7 cellular contexts compared by ENCODE assay signal in genomic region chr2:120552800-120553471, GRCh38.
A peak's percentile ranks its signal among the peaks of the same experiment; 100 is the strongest.
DNase-seq lines count a peak whose midpoint lies in the region; ATAC-seq, FAIRE-seq and TF ChIP-seq lines count a peak whose summit lies in the region.

No MANE protein-coding gene starts in this region.

- ATAC-seq in heart right ventricle = peak; percentile 92 to 97 (median 96)
- peak; percentile 89 to 97 (median 94) for ATAC-seq in psoas muscle
- ATAC-seq in T-helper 17 cell = no peak

- no peaks in the 10 kb centered on the region for H3K9me2 ChIP-seq in MM.1S (replicated peaks; ENCODE audit: insufficient read depth, low read length)

- H3K4me1 Mint-ChIP-seq in activated T-helper 1 cell treated with anti-CD3 and anti-CD28 coated beads, Interleukin-12 subunit alpha, Interleukin-12 subunit beta, Interleukin-2, Interleukin-4 antibody, amounts not matched to agents 30 ng/mL and 10 ng/mL and 1 ng/mL, durations not matched to agents 14 hours and 24 hours and 36 hours (ENCODE audit: low read depth) = peaks cover 5% of the 10 kb centered on the region
- H3K4me1 Mint-ChIP-seq in T-helper 17 cell = peaks cover 2% of the 10 kb centered on the region

- H3K36me3 Mint-ChIP-seq in activated T-helper 1 cell treated with anti-CD3 and anti-CD28 coated beads, Interleukin-12 subunit alpha, Interleukin-12 subunit beta, Interleukin-2, Interleukin-4 antibody, amounts not matched to agents 30 ng/mL and 10 ng/mL and 1 ng/mL, durations not matched to agents 14 hours and 24 hours and 36 hours (ENCODE audit: low read depth) = no peaks in the 10 kb centered on the region
- peaks cover 3% of the 10 kb centered on the region for H3K36me3 Mint-ChIP-seq in T-helper 17 cell (ENCODE audit: low read depth)

- no peaks in the 10 kb centered on the region for H3K79me2 ChIP-seq in MM.1S (ENCODE audit: low read length)

- H3K4me3 ChIP-seq in MM.1S (ENCODE audit: low read length) = no peak overlapping the region
- peak overlapping the region in 2 of 10 donors; percentile 2 to 16 for H3K4me3 ChIP-seq in heart right ventricle
- H3K4me3 ChIP-seq in psoas muscle = no peak overlapping the region

- no peak overlapping the region for H3K27ac ChIP-seq in MM.1S (ENCODE audit: low read length)
- H3K27ac ChIP-seq in heart right ventricle = peak overlapping the region in 9 of 10 donors; percentile 36 to 84 (median 64)
- peak overlapping the region; percentile 10 for H3K27ac ChIP-seq in psoas muscle

- H3K9me3 ChIP-seq in MM.1S (replicated peaks; ENCODE audit: insufficient read depth, low read length) = no peaks in the 10 kb centered on the region
- no peaks in the 10 kb centered on the region for H3K9me3 ChIP-seq in heart right ventricle
- no peaks in the 10 kb centered on the region for H3K9me3 ChIP-seq in psoas muscle
- H3K9me3 ChIP-seq in T-helper 17 cell (ENCODE audit: control insufficient read depth, low read length, poor library complexity, severe bottlenecking) = no peaks in the 10 kb centered on the region

- intact Hi-C loops in activated T-helper 1 cell treated with anti-CD3 and anti-CD28 coated beads, Interleukin-12 subunit alpha, Interleukin-12 subunit beta, Interleukin-2, Interleukin-4 antibody, amounts not matched to agents 30 ng/mL and 10 ng/mL and 1 ng/mL, durations not matched to agents 14 hours and 24 hours and 36 hours (cut with micrococcal nuclease) = no loop called here
- intact Hi-C loops in heart right ventricle (cut with DNase I) = loop anchor here in 8 of 10 donors (1.0 to 10.0 kb wide), 10 partner anchors 36 to 211 kb away; partner anchors contain the start of gene INHBB (in 3 of the 8)
- intact Hi-C loops in psoas muscle (cut with DNase I) = loop anchor here (2.0 to 10.0 kb wide), 5 partner anchors 51 to 211 kb away; no protein-coding TSS in a partner anchor

- H3F3A ChIP-seq in MM.1S (ENCODE audit: insufficient read depth, low read length) = no peaks in the 10 kb centered on the region

- H3K9ac ChIP-seq in MM.1S (ENCODE audit: low read length) = no peak overlapping the region

- H3K9me3 Mint-ChIP-seq in activated T-helper 1 cell treated with anti-CD3 and anti-CD28 coated beads, Interleukin-12 subunit alpha, Interleukin-12 subunit beta, Interleukin-2, Interleukin-4 antibody, amounts not matched to agents 30 ng/mL and 10 ng/mL and 1 ng/mL, durations not matched to agents 14 hours and 24 hours and 36 hours = no peaks in the 10 kb centered on the region

- peak overlapping the region; percentile 33; the same call in 1 of the 2 replicates for H3K4me2 ChIP-seq in MM.1S (ENCODE audit: low read depth, low read length)

- no peak for FAIRE-seq in GM18507 (lab: Jason Lieb, UNC)

- no peak overlapping the region for H3K4me3 Mint-ChIP-seq in activated T-helper 1 cell treated with anti-CD3 and anti-CD28 coated beads, Interleukin-12 subunit alpha, Interleukin-12 subunit beta, Interleukin-2, Interleukin-4 antibody, amounts not matched to agents 30 ng/mL and 10 ng/mL and 1 ng/mL, durations not matched to agents 14 hours and 24 hours and 36 hours
- no peak overlapping the region for H3K4me3 Mint-ChIP-seq in T-helper 17 cell

- no peaks in the 10 kb centered on the region for H4K20me1 ChIP-seq in MM.1S (ENCODE audit: insufficient read depth, low read length)

- H3K27ac Mint-ChIP-seq in activated T-helper 1 cell treated with anti-CD3 and anti-CD28 coated beads, Interleukin-12 subunit alpha, Interleukin-12 subunit beta, Interleukin-2, Interleukin-4 antibody, amounts not matched to agents 30 ng/mL and 10 ng/mL and 1 ng/mL, durations not matched to agents 14 hours and 24 hours and 36 hours = no peak overlapping the region
- no peak overlapping the region for H3K27ac Mint-ChIP-seq in T-helper 17 cell

- H3K27me3 ChIP-seq in MM.1S (replicated peaks; ENCODE audit: insufficient read depth, low read length) (no peaks in the 10 kb centered on the region), heart right ventricle (peaks cover 0 to 4% (median 0%) of the 10 kb centered on the region in 7 donors), psoas muscle (ENCODE audit: insufficient read depth in 3 of 3, low read length in 2 of 3) (no peaks in the 10 kb centered on the region)

- TF ChIP-seq CTCF in MM.1S (IDR thresholded peaks at IDR 0.05; ENCODE audit: low read length) (peak; percentile 56), heart right ventricle (IDR thresholded peaks at IDR 0.05) (peak; percentile 73 to 93 (median 84)), psoas muscle (IDR thresholded peaks at IDR 0.05) (peak; percentile 87)

- H3K36me3 ChIP-seq in MM.1S (replicated peaks; ENCODE audit: insufficient read depth, low read length) (no peaks in the 10 kb centered on the region), heart right ventricle (no peaks in the 10 kb centered on the region), psoas muscle (ENCODE audit: insufficient read depth in 1 of 2, low read depth in 1 of 2) (no peaks in the 10 kb centered on the region)

- no peak overlapping the region for H2AFZ ChIP-seq in MM.1S (ENCODE audit: low read length)

- H3K27me3 Mint-ChIP-seq in activated T-helper 1 cell treated with anti-CD3 and anti-CD28 coated beads, Interleukin-12 subunit alpha, Interleukin-12 subunit beta, Interleukin-2, Interleukin-4 antibody, amounts not matched to agents 30 ng/mL and 10 ng/mL and 1 ng/mL, durations not matched to agents 14 hours and 24 hours and 36 hours (ENCODE audit: insufficient read depth) = peaks cover 11% of the 10 kb centered on the region
- H3K27me3 Mint-ChIP-seq in T-helper 17 cell = peaks cover 59% of the 10 kb centered on the region

- DNase-seq in GM18507 (ENCODE audit: extremely low spot score, insufficient read length, low read depth) = peak; percentile 14
- peak; percentile 37 for DNase-seq in MM.1S
- DNase-seq in activated T-helper 1 cell treated with anti-CD3 and anti-CD28 coated beads, Interleukin-12 subunit alpha, Interleukin-12 subunit beta, Interleukin-2, Interleukin-4 antibody, amounts not matched to agents 30 ng/mL and 10 ng/mL and 1 ng/mL, durations not matched to agents 14 hours and 24 hours and 36 hours (ENCODE audit: low spot score) = peak; percentile 11
- peak; percentile 90 to 94 for DNase-seq in heart right ventricle
- DNase-seq in psoas muscle = peak; percentile 90 to 96
- no peak for DNase-seq in NK-92 treated with Interleukin-12 subunit alpha and Interleukin-12 subunit beta, amount 100 ng/mL, for 24 hours (lab: John Stamatoyannopoulos, UW)
- no peak for DNase-seq in T-helper 17 cell

- 3 to 7% methylated on average over 23 of the region's 23 CpGs for WGBS in heart right ventricle, 2 donors
- WGBS in psoas muscle, 3 donors = 8 to 9% (median 8%) methylated on average over 23 of the region's 23 CpGs

- no peaks in the 10 kb centered on the region for H3K4me1 ChIP-seq in MM.1S (ENCODE audit: low read length)
- H3K4me1 ChIP-seq in heart right ventricle = peaks cover 10 to 50% (median 39%) of the 10 kb centered on the region in 9 donors
- H3K4me1 ChIP-seq in psoas muscle = peaks cover 31% of the 10 kb centered on the region

Comparison
In these comparisons a context has a peak if more than half of its experiments do, and no peak if none do; other contexts are left out.
1. DNase-seq: peak in GM18507 (single experiment), MM.1S (single experiment), activated T-helper 1 cell treated with anti-CD3 and anti-CD28 coated beads, Interleukin-12 subunit alpha, Interleukin-12 subunit beta, Interleukin-2, Interleukin-4 antibody, amounts not matched to agents 30 ng/mL and 10 ng/mL and 1 ng/mL, durations not matched to agents 14 hours and 24 hours and 36 hours (single experiment), heart right ventricle (2 of 2) and psoas muscle (2 of 2); none in NK-92 treated with Interleukin-12 subunit alpha and Interleukin-12 subunit beta, amount 100 ng/mL, for 24 hours (single experiment) and T-helper 17 cell (0 of 3).
2. Peak in every context shown above with its lines, with median percentiles within 50 percentile points of each other: CTCF ChIP-seq.